ENCODE assay signal across 25 cellular contexts in the genomic region with DNA sequence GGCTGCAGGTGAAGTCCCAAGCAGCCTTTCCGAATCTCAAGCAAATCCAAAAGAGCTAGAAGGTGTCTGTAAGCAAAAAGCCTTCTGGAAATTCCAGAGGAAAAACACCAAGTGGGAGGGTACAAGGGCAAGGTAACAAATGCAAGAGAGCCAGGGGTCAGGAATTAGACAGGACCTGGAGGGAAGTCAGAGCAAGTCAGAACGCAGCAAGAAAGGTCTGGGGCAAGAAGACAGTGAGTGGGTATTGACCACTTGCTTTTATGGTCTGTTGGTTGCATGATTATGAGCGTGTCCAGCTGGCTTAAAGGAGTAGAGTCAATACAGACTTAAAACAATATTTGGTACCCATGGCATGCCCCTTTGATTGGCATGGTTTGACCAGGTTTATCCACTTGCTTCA.
"Had no signal": no experiment of that assay in that cellular context is flagged by ENCODE, and none has a peak within 500 bp of the region (broad histone marks: within the 10 kb centered on the region; RNA-seq: fewer than 3 reads in every experiment).

No MANE protein-coding gene starts in this region.

- H3K4me3 ChIP-seq: colonic mucosa, heart left ventricle had no signal

- H3K36me3 ChIP-seq: brain microvascular endothelial cell, colonic mucosa, heart left ventricle had no signal

- H3K9me3 Mint-ChIP-seq: activated CD4-positive, alpha-beta memory T cell treated with anti-CD3 and anti-CD28 coated beads, Interleukin-2, amount 10 ng/mL, durations not matched to agents 7 days and 5 days; activated CD4-positive, alpha-beta T cell treated with anti-CD3 and anti-CD28 coated beads, Interleukin-2, amount 10 ng/mL, durations not matched to agents 7 days and 5 days; activated T-cell treated with anti-CD3 and anti-CD28 coated beads, Interleukin-2, amount 50 U/mL, for 4 hours; activated T-helper 17 cell treated with anti-CD3 and anti-CD28 coated beads, Interleukin-2, amount 50 U/mL, for 72 hours had no signal

- ATAC-seq: activated T-cell treated with anti-CD3 and anti-CD28 coated beads, Interleukin-2, amount 50 U/mL, for 4 hours; activated T-helper 17 cell treated with anti-CD3 and anti-CD28 coated beads, Interleukin-2, amount 50 U/mL, for 72 hours; esophagus mucosa; heart left ventricle had no signal

- H3K36me3 Mint-ChIP-seq: activated naive CD8-positive, alpha-beta T cell had no signal

- H3K9me3 ChIP-seq: colonic mucosa, heart left ventricle had no signal

- H3K27me3 ChIP-seq: brain microvascular endothelial cell, colonic mucosa, heart left ventricle had no signal

- H3K27ac ChIP-seq: brain microvascular endothelial cell, colonic mucosa, heart left ventricle had no signal

- DNase-seq: activated CD4-positive, alpha-beta memory T cell treated with anti-CD3 and anti-CD28 coated beads, Interleukin-2, amount 10 ng/mL, durations not matched to agents 7 days and 5 days; activated CD4-positive, alpha-beta T cell treated with anti-CD3 and anti-CD28 coated beads for 1 hour; activated CD4-positive, alpha-beta T cell treated with anti-CD3 and anti-CD28 coated beads for 4 hours; activated CD4-positive, alpha-beta T cell treated with anti-CD3 and anti-CD28 coated beads, Interleukin-2, amount 10 ng/mL, durations not matched to agents 7 days and 5 days; activated CD4-positive, alpha-beta T cell treated with anti-CD3 and anti-CD28 coated beads, Interleukin-2, amount 50 U/mL, for 4 hours; activated CD4-positive, CD25-positive, alpha-beta regulatory T cell; activated effector memory CD4-positive, alpha-beta T cell treated with Interleukin-2 at 50 U/mL for 16 hours; activated gamma-delta T cell treated with Interleukin-2 at 50 U/mL for 16 hours; activated naive CD4-positive, alpha-beta T cell treated with anti-CD3 and anti-CD28 coated beads, Interleukin-2, amount 50 U/mL, for 16 hours; activated naive CD4-positive, alpha-beta T cell treated with Interleukin-2 at 50 U/mL for 16 hours; activated T-cell treated with anti-CD3 and anti-CD28 coated beads, Interleukin-2, amount 50 U/mL, for 4 hours; amniotic stem cell; anterior cingulate cortex; brain microvascular endothelial cell; caudate nucleus; colonic mucosa; effector CD8-positive, alpha-beta T cell; foreskin fibroblast; heart left ventricle; T-helper 2 cell had no signal

- H3K4me1 ChIP-seq: colonic mucosa, heart left ventricle had no signal

- H3K27ac Mint-ChIP-seq: activated CD4-positive, alpha-beta memory T cell treated with anti-CD3 and anti-CD28 coated beads, Interleukin-2, amount 10 ng/mL, durations not matched to agents 7 days and 5 days; activated CD4-positive, alpha-beta T cell treated with anti-CD3 and anti-CD28 coated beads, Interleukin-2, amount 10 ng/mL, durations not matched to agents 7 days and 5 days; activated naive CD8-positive, alpha-beta T cell; activated T-helper 17 cell treated with anti-CD3 and anti-CD28 coated beads, Interleukin-2, amount 50 U/mL, for 72 hours had no signal

- H3K27me3 Mint-ChIP-seq: activated CD4-positive, alpha-beta memory T cell treated with anti-CD3 and anti-CD28 coated beads, Interleukin-2, amount 10 ng/mL, durations not matched to agents 7 days and 5 days; activated CD4-positive, alpha-beta T cell treated with anti-CD3 and anti-CD28 coated beads, Interleukin-2, amount 10 ng/mL, durations not matched to agents 7 days and 5 days; activated naive CD8-positive, alpha-beta T cell; activated T-helper 17 cell treated with anti-CD3 and anti-CD28 coated beads, Interleukin-2, amount 50 U/mL, for 72 hours had no signal

- H3K4me3 Mint-ChIP-seq: activated CD4-positive, alpha-beta memory T cell treated with anti-CD3 and anti-CD28 coated beads, Interleukin-2, amount 10 ng/mL, durations not matched to agents 7 days and 5 days; activated CD4-positive, alpha-beta T cell treated with anti-CD3 and anti-CD28 coated beads, Interleukin-2, amount 10 ng/mL, durations not matched to agents 7 days and 5 days; activated naive CD8-positive, alpha-beta T cell; activated T-cell treated with anti-CD3 and anti-CD28 coated beads, Interleukin-2, amount 50 U/mL, for 4 hours; activated T-helper 17 cell treated with anti-CD3 and anti-CD28 coated beads, Interleukin-2, amount 50 U/mL, for 72 hours had no signal

- H3K4me1 Mint-ChIP-seq: activated CD4-positive, alpha-beta memory T cell treated with anti-CD3 and anti-CD28 coated beads, Interleukin-2, amount 10 ng/mL, durations not matched to agents 7 days and 5 days; activated CD4-positive, alpha-beta T cell treated with anti-CD3 and anti-CD28 coated beads, Interleukin-2, amount 10 ng/mL, durations not matched to agents 7 days and 5 days; activated T-helper 17 cell treated with anti-CD3 and anti-CD28 coated beads, Interleukin-2, amount 50 U/mL, for 72 hours had no signal

- FAIRE-seq: astrocyte, frontal cortex had no signal
